ENCODE assay signal across 20 cellular contexts in the genomic region with DNA sequence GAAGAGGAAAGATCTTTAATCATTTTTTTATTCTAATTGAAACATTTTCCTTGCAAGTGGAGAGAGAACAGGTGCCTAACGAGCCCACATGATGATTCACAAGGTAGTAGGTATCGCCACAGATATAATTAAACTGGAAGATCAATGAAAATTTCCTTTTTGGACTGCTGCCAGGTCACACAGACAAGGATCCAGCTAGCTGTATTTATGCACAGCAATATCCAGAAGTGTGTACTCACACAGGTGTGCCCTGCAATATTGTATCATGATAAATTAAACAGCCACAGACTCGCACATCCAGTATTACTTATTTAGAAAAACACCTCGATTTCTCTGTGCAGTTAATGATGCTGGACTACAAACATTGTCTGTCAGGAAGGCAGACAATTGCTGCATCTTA.
"Had no signal": no experiment of that assay in that cellular context is flagged by ENCODE, and none has a peak within 500 bp of the region (broad histone marks: within the 10 kb centered on the region; RNA-seq: fewer than 3 reads in every experiment).

No MANE protein-coding gene starts in this region.

- DNase-seq: activated CD4-positive, alpha-beta T cell treated with anti-CD3 and anti-CD28 coated beads for 4 hours; activated CD4-positive, alpha-beta T cell treated with anti-CD3 and anti-CD28 coated beads, Interleukin-2, amount 50 U/mL, for 48 hours; activated CD4-positive, CD25-positive, alpha-beta regulatory T cell; activated CD8-positive, alpha-beta memory T cell treated with anti-CD3 and anti-CD28 coated beads, Interleukin-2, amount 50 U/mL, for 48 hours; activated effector memory CD4-positive, alpha-beta T cell treated with anti-CD3 and anti-CD28 coated beads, Interleukin-2, amount 50 U/mL, for 16 hours; activated naive CD4-positive, alpha-beta T cell treated with anti-CD3 and anti-CD28 coated beads, Interleukin-2, amount 10 ng/mL, durations not matched to agents 7 days and 5 days; activated T-cell treated with anti-CD3 and anti-CD28 coated beads, Interleukin-2, amount 50 U/mL, for 48 hours; amygdala; head of caudate nucleus; mesenchymal stem cell; naive B cell; nucleus accumbens; right cardiac atrium; stimulated activated CD4-positive, alpha-beta T cell treated with anti-CD3 and anti-CD28 coated beads, Interleukin-2, amount 100 ng/mL, for 24 hours; stimulated activated naive CD8-positive, alpha-beta T cell treated with anti-CD3 and anti-CD28 coated beads, Interleukin-15, amount 100 ng/mL, for 72 hours; T1000; tibial artery had no signal

- H3K4me1 ChIP-seq: gastroesophageal sphincter, parathyroid adenoma, tibial artery had no signal

- H3K4me3 ChIP-seq: gastroesophageal sphincter, tibial artery had no signal

- H3K9me3 ChIP-seq: gastroesophageal sphincter, tibial artery had no signal

- ATAC-seq: gastroesophageal sphincter; right cardiac atrium; stimulated activated effector memory CD8-positive, alpha-beta T cell treated with anti-CD3 and anti-CD28 coated beads, Interleukin-12 subunit alpha, Interleukin-12 subunit beta, amount 100 ng/mL, for 72 hours; stimulated activated naive CD8-positive, alpha-beta T cell treated with anti-CD3 and anti-CD28 coated beads, Interleukin-15, amount 100 ng/mL, for 72 hours had no signal

- H3K36me3 ChIP-seq: gastroesophageal sphincter, tibial artery had no signal
